In the genomic region with DNA sequence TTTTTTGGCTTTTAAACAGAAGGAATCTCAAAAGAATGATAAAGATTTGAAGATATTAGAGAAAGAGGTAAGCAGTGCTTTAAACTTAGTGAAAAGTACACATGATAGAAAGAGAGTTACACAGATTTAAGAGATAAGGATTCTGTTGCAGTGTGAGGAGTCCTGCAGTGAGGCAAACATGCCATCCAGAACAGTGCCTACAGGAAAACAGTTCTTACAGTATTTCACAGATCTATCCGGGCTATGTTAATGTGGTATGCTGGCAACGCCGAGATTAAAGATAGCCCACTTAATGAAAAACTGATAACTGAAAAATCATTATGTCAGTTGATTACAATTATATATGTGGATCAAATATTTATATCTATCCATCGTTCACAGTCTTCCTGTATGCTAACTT, we compare ENCODE assay signal across 15 cellular contexts.
"Had no signal": no experiment of that assay in that cellular context is flagged by ENCODE, and none has a peak within 500 bp of the region (broad histone marks: within the 10 kb centered on the region; RNA-seq: fewer than 3 reads in every experiment).

No MANE protein-coding gene starts in this region.

- H3K4me3 ChIP-seq: dorsolateral prefrontal cortex, esophagus squamous epithelium, upper lobe of right lung had no signal

- H3K36me3 ChIP-seq: esophagus squamous epithelium, upper lobe of right lung had no signal

- H3K27ac ChIP-seq: esophagus squamous epithelium, upper lobe of right lung, WERI-Rb-1 had no signal

- H3K27ac Mint-ChIP-seq: natural killer cell treated with Interleukin-12 subunit alpha and Interleukin-12 subunit beta and Interleukin-15 and Interleukin-18, amount 100 ng/mL, for 72 hours; stimulated activated naive CD8-positive, alpha-beta T cell treated with anti-CD3 and anti-CD28 coated beads, Interleukin-15, Interleukin-2, amounts not matched to agents 100 ng/mL and 50 ng/mL, for 24 hours had no signal

- H3K9me3 Mint-ChIP-seq: activated T-cell treated with anti-CD3 and anti-CD28 coated beads, Interleukin-2, amount 50 U/mL, for 4 hours; natural killer cell treated with Interleukin-12 subunit alpha and Interleukin-12 subunit beta and Interleukin-15 and Interleukin-18, amount 100 ng/mL, for 72 hours; stimulated activated naive CD8-positive, alpha-beta T cell treated with anti-CD3 and anti-CD28 coated beads, Interleukin-15, Interleukin-2, amounts not matched to agents 100 ng/mL and 50 ng/mL, for 24 hours had no signal

- DNase-seq: activated CD4-positive, alpha-beta T cell treated with anti-CD3 and anti-CD28 coated beads for 4 hours; activated gamma-delta T cell treated with Interleukin-2 at 50 U/mL for 16 hours; activated T-cell treated with anti-CD3 and anti-CD28 coated beads, Interleukin-2, amount 50 U/mL, for 4 hours; dorsolateral prefrontal cortex; esophagus squamous epithelium; foreskin melanocyte; head of caudate nucleus; left colon; stimulated activated CD4-positive, alpha-beta T cell treated with anti-CD3 and anti-CD28 coated beads, Interleukin-12 subunit alpha, Interleukin-12 subunit beta, amount 100 ng/mL, for 4 hours; stimulated activated CD8-positive, alpha-beta memory T cell treated with anti-CD3 and anti-CD28 coated beads, Interleukin-4, amount 100 ng/mL, for 48 hours; T1000; upper lobe of right lung; WERI-Rb-1 had no signal

- ATAC-seq: activated T-cell treated with anti-CD3 and anti-CD28 coated beads, Interleukin-2, amount 50 U/mL, for 4 hours; left colon; natural killer cell treated with Interleukin-12 subunit alpha and Interleukin-12 subunit beta and Interleukin-15 and Interleukin-18, amount 100 ng/mL, for 72 hours; upper lobe of right lung had no signal

- H3K4me3 Mint-ChIP-seq: activated T-cell treated with anti-CD3 and anti-CD28 coated beads, Interleukin-2, amount 50 U/mL, for 4 hours; natural killer cell treated with Interleukin-12 subunit alpha and Interleukin-12 subunit beta and Interleukin-15 and Interleukin-18, amount 100 ng/mL, for 72 hours; stimulated activated naive CD8-positive, alpha-beta T cell treated with anti-CD3 and anti-CD28 coated beads, Interleukin-15, Interleukin-2, amounts not matched to agents 100 ng/mL and 50 ng/mL, for 24 hours had no signal

- H3K27me3 Mint-ChIP-seq: natural killer cell treated with Interleukin-12 subunit alpha and Interleukin-12 subunit beta and Interleukin-15 and Interleukin-18, amount 100 ng/mL, for 72 hours; stimulated activated naive CD8-positive, alpha-beta T cell treated with anti-CD3 and anti-CD28 coated beads, Interleukin-15, Interleukin-2, amounts not matched to agents 100 ng/mL and 50 ng/mL, for 24 hours had no signal

- H3K27me3 ChIP-seq: dorsolateral prefrontal cortex, esophagus squamous epithelium, upper lobe of right lung had no signal

- H3K4me1 ChIP-seq: upper lobe of right lung had no signal

- H3K9me3 ChIP-seq: esophagus squamous epithelium, upper lobe of right lung had no signal
